Comparison of ENCODE assay signal across 1 cellular context in genomic region chr20:25309395-25310267, GRCh38.
A peak's percentile ranks its signal among the peaks of the same experiment; 100 is the strongest.
TF ChIP-seq lines count a peak whose summit lies in the region.

No MANE protein-coding gene starts in this region.

TF ChIP-seq in HepG2, 621 proteins besides CTCF, POLR2A, EP300 and RAD21 (continued from another document and continues in another):
- TF ChIP-seq, protein P1, sequence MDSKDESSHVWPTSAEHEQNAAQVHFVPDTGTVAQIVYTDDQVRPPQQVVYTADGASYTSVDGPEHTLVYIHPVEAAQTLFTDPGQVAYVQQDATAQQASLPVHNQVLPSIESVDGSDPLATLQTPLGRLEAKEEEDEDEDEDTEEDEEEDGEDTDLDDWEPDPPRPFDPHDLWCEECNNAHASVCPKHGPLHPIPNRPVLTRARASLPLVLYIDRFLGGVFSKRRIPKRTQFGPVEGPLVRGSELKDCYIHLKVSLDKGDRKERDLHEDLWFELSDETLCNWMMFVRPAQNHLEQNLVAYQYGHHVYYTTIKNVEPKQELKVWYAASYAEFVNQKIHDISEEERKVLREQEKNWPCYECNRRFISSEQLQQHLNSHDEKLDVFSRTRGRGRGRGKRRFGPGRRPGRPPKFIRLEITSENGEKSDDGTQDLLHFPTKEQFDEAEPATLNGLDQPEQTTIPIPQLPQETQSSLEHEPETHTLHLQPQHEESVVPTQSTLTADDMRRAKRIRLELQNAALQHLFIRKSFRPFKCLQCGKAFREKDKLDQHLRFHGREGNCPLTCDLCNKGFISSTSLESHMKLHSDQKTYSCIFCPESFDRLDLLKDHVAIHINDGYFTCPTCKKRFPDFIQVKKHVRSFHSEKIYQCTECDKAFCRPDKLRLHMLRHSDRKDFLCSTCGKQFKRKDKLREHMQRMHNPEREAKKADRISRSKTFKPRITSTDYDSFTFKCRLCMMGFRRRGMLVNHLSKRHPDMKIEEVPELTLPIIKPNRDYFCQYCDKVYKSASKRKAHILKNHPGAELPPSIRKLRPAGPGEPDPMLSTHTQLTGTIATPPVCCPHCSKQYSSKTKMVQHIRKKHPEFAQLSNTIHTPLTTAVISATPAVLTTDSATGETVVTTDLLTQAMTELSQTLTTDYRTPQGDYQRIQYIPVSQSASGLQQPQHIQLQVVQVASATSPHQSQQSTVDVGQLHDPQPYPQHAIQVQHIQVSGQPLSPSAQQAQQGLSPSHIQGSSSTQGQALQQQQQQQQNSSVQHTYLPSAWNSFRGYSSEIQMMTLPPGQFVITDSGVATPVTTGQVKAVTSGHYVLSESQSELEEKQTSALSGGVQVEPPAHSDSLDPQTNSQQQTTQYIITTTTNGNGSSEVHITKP (CRISPR knock-in tag; IDR thresholded peaks at IDR 0.05; ENCODE audit: low read depth), result peak; percentile 72
- TF ChIP-seq ZNF430 (CRISPR knock-in tag; IDR thresholded peaks at IDR 0.05) (no peak), KDM5A (IDR thresholded peaks at IDR 0.05; ENCODE audit: borderline replicate concordance, low read length) (no peak), SKI (IDR thresholded peaks at IDR 0.05; ENCODE audit: partially characterized antibody) (no peak), HMGXB3 (CRISPR knock-in tag; IDR thresholded peaks at IDR 0.05; ENCODE audit: borderline replicate concordance) (0 out of 2 replicates have a peak, but pooled peaks have one; percentile 59), CREM (IDR thresholded peaks at IDR 0.05) (peak; percentile 67), CREM (CRISPR knock-in tag; IDR thresholded peaks at IDR 0.05) (no peak), SSRP1 (CRISPR knock-in tag; IDR thresholded peaks at IDR 0.05) (no peak), FOXA1 (IDR thresholded peaks at IDR 0.05) (no peak), FOXA1 (CRISPR knock-in tag; IDR thresholded peaks at IDR 0.05) (peak; percentile 6; the same call in 1 of the 2 replicates), ZNF274 (CRISPR knock-in tag; IDR thresholded peaks at IDR 0.05) (0 out of 2 replicates have a peak, but pooled peaks have one; percentile 16), GABPB1 (CRISPR knock-in tag; IDR thresholded peaks at IDR 0.05) (no peak), ZNF251 (CRISPR knock-in tag; IDR thresholded peaks at IDR 0.05) (no peak), FOSL1 (CRISPR knock-in tag; IDR thresholded peaks at IDR 0.05; ENCODE audit: borderline replicate concordance) (peak; percentile 71; the same call in 1 of the 2 replicates), ZBTB26 (CRISPR knock-in tag; IDR thresholded peaks at IDR 0.05; ENCODE audit: borderline replicate concordance) (no peak; the same call in 1 of the 2 replicates), NKX3-1 (CRISPR knock-in tag; IDR thresholded peaks at IDR 0.05) (no peak), JUNB (CRISPR knock-in tag; IDR thresholded peaks at IDR 0.05; ENCODE audit: borderline replicate concordance) (peak; percentile 66; the same call in 1 of the 2 replicates), SP140L (CRISPR knock-in tag; IDR thresholded peaks at IDR 0.05; ENCODE audit: borderline replicate concordance) (no peak), ZMAT5 (CRISPR knock-in tag; IDR thresholded peaks at IDR 0.05; ENCODE audit: borderline replicate concordance, low read depth) (no peak), RORA (CRISPR knock-in tag; IDR thresholded peaks at IDR 0.05) (no peak), MIER2 (CRISPR knock-in tag; IDR thresholded peaks at IDR 0.05) (no peak), CHCHD3 (CRISPR knock-in tag; IDR thresholded peaks at IDR 0.05) (no peak), HNRNPL (IDR thresholded peaks at IDR 0.05; ENCODE audit: low read depth, low read length) (peak; percentile 96), TOPORS (CRISPR knock-in tag; IDR thresholded peaks at IDR 0.05) (no peak), ZNF12 (CRISPR knock-in tag; IDR thresholded peaks at IDR 0.05) (no peak), MTF1 (CRISPR knock-in tag; IDR thresholded peaks at IDR 0.05) (no peak), ARNT (IDR thresholded peaks at IDR 0.05) (no peak), ZNF546 (CRISPR knock-in tag; conservative IDR thresholded peaks at IDR 0.05) (no peak), RXRB (CRISPR knock-in tag; IDR thresholded peaks at IDR 0.05; ENCODE audit: borderline replicate concordance) (peak; percentile 67; the same call in 1 of the 2 replicates), PHF21A (CRISPR knock-in tag; IDR thresholded peaks at IDR 0.05) (0 out of 2 replicates have a peak, but pooled peaks have one; percentile 35), CC2D1A (CRISPR knock-in tag; IDR thresholded peaks at IDR 0.05) (no peak), ZNF775 (CRISPR knock-in tag; IDR thresholded peaks at IDR 0.05; ENCODE audit: borderline replicate concordance) (no peak), YEATS4 (CRISPR knock-in tag; IDR thresholded peaks at IDR 0.05; ENCODE audit: borderline replicate concordance) (no peak; the same call in 1 of the 2 replicates), NR2C2 (CRISPR knock-in tag; IDR thresholded peaks at IDR 0.05; ENCODE audit: borderline replicate concordance) (peak; percentile 76), SIN3B (IDR thresholded peaks at IDR 0.05; ENCODE audit: low read length) (no peak), ZNF83 (CRISPR knock-in tag; IDR thresholded peaks at IDR 0.05; ENCODE audit: borderline replicate concordance) (no peak; the same call in 1 of the 2 replicates), MED8 (CRISPR knock-in tag; IDR thresholded peaks at IDR 0.05; ENCODE audit: insufficient replicate concordance) (no peak), ZNF317 (CRISPR knock-in tag; IDR thresholded peaks at IDR 0.05) (no peak), ZNF510 (CRISPR knock-in tag; IDR thresholded peaks at IDR 0.05; ENCODE audit: low read depth) (no peak), RXRA (CRISPR knock-in tag; IDR thresholded peaks at IDR 0.05) (peak; percentile 77), HCFC1 (IDR thresholded peaks at IDR 0.05; ENCODE audit: low read depth, low read length) (0 out of 2 replicates have a peak, but pooled peaks have one; percentile 15), IKZF5 (CRISPR knock-in tag; IDR thresholded peaks at IDR 0.05) (peak; percentile 74; the same call in 1 of the 2 replicates), ZNF572 (CRISPR knock-in tag; IDR thresholded peaks at IDR 0.05) (no peak), ZNF232 (CRISPR knock-in tag; IDR thresholded peaks at IDR 0.05; ENCODE audit: borderline replicate concordance) (no peak), ZNF761 (CRISPR knock-in tag; conservative IDR thresholded peaks at IDR 0.05) (0 out of 2 replicates have a peak, but pooled peaks have one; percentile 69), DMAP1 (CRISPR knock-in tag; IDR thresholded peaks at IDR 0.05) (peak; percentile 43; the same call in 1 of the 2 replicates), ZNF451 (CRISPR knock-in tag; IDR thresholded peaks at IDR 0.05) (no peak)
- TF ChIP-seq, protein P2, sequence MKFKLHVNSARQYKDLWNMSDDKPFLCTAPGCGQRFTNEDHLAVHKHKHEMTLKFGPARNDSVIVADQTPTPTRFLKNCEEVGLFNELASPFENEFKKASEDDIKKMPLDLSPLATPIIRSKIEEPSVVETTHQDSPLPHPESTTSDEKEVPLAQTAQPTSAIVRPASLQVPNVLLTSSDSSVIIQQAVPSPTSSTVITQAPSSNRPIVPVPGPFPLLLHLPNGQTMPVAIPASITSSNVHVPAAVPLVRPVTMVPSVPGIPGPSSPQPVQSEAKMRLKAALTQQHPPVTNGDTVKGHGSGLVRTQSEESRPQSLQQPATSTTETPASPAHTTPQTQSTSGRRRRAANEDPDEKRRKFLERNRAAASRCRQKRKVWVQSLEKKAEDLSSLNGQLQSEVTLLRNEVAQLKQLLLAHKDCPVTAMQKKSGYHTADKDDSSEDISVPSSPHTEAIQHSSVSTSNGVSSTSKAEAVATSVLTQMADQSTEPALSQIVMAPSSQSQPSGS (CRISPR knock-in tag; IDR thresholded peaks at IDR 0.05), result no peak
- TF ChIP-seq, protein P3, sequence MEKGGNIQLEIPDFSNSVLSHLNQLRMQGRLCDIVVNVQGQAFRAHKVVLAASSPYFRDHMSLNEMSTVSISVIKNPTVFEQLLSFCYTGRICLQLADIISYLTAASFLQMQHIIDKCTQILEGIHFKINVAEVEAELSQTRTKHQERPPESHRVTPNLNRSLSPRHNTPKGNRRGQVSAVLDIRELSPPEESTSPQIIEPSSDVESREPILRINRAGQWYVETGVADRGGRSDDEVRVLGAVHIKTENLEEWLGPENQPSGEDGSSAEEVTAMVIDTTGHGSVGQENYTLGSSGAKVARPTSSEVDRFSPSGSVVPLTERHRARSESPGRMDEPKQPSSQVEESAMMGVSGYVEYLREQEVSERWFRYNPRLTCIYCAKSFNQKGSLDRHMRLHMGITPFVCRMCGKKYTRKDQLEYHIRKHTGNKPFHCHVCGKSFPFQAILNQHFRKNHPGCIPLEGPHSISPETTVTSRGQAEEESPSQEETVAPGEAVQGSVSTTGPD (CRISPR knock-in tag; IDR thresholded peaks at IDR 0.05), result no peak
- TF ChIP-seq, protein P4, sequence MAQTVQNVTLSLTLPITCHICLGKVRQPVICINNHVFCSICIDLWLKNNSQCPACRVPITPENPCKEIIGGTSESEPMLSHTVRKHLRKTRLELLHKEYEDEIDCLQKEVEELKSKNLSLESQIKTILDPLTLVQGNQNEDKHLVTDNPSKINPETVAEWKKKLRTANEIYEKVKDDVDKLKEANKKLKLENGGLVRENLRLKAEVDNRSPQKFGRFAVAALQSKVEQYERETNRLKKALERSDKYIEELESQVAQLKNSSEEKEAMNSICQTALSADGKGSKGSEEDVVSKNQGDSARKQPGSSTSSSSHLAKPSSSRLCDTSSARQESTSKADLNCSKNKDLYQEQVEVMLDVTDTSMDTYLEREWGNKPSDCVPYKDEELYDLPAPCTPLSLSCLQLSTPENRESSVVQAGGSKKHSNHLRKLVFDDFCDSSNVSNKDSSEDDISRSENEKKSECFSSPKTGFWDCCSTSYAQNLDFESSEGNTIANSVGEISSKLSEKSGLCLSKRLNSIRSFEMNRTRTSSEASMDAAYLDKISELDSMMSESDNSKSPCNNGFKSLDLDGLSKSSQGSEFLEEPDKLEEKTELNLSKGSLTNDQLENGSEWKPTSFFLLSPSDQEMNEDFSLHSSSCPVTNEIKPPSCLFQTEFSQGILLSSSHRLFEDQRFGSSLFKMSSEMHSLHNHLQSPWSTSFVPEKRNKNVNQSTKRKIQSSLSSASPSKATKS (CRISPR knock-in tag; IDR thresholded peaks at IDR 0.05), result no peak
